In genomic region chr3:119395923-119396358, GRCh38 we compare ENCODE assay signal across 13 cellular contexts.
DNase-seq lines count a peak whose midpoint lies in the region; ATAC-seq, FAIRE-seq and TF ChIP-seq lines count a peak whose summit lies in the region.
"Had no signal": no experiment of that assay in that cellular context is flagged by ENCODE, and none has a peak within 500 bp of the region (broad histone marks: within the 10 kb centered on the region; RNA-seq: fewer than 3 reads in every experiment).

No MANE protein-coding gene starts in this region.

- DNase-seq in GM23338 (ENCODE audit: low spot score): no peak
- no peak for DNase-seq in HepG2 (ENCODE audit: low spot score)
- DNase-seq in erythroblast (lab: John Stamatoyannopoulos, UW): no peak
- no peak for DNase-seq in mucosa of gallbladder (ENCODE audit: low spot score)
- no peak for DNase-seq in ascending aorta (ENCODE audit: low spot score in 2 of 2)
- DNase-seq: adrenal gland; NCI-H2029; stimulated activated CD4-positive, alpha-beta T cell treated with anti-CD3 and anti-CD28 coated beads, Interleukin-12 subunit alpha, Interleukin-12 subunit beta, amount 100 ng/mL, for 4 hours; stomach had no signal

- no TSS peak for BruUV-seq in HepG2 (replicated peaks; lab: Mats Ljungman, UMichigan)

- no peaks in the 10 kb centered on the region; the same call in 2 of the 3 replicates for H3K36me3 Mint-ChIP-seq in GM23338 (ENCODE audit: low read depth)

- H2AFZ ChIP-seq in GM23338: no peak overlapping the region
- no peak overlapping the region for H2AFZ ChIP-seq in HepG2 (ENCODE audit: low read length)

- peaks cover 29% of the 10 kb centered on the region for H3K4me1 Mint-ChIP-seq in GM23338

- H3K27ac Mint-ChIP-seq in GM23338: no peak overlapping the region

- TF ChIP-seq EP300 in HepG2 (IDR thresholded peaks at IDR 0.05; ENCODE audit: low read depth in 2 of 2, low read length in 2 of 2) (no peak), HepG2 (CRISPR knock-in tag; IDR thresholded peaks at IDR 0.05; ENCODE audit: borderline replicate concordance) (no peak)

- H3K79me2 ChIP-seq in GM23338 (replicated peaks; ENCODE audit: insufficient read depth) (no peaks in the 10 kb centered on the region), HepG2 (ENCODE audit: insufficient read depth, low read length) (no peaks in the 10 kb centered on the region)

- peaks cover 6% of the 10 kb centered on the region for H3K27me3 Mint-ChIP-seq in GM23338 (ENCODE audit: insufficient read depth, low read depth, poor library complexity)

- intact Hi-C loops in HepG2 (cut with micrococcal nuclease; ENCODE audit: unreplicated experiment) (no loop called here), ascending aorta (cut with DNase I) (no loop called here)

- no peak overlapping the region for H3K9ac ChIP-seq in BLaER1 treated with 17β-estradiol and CSF1 and Interleukin-3, amounts not matched to agents 10 nM and 100 nM
- H3K9ac ChIP-seq in HepG2 (ENCODE audit: insufficient read depth, low read depth, low read length): no peak overlapping the region

- H3K9me3 Mint-ChIP-seq in GM23338: no peaks in the 10 kb centered on the region

- no peak for TF ChIP-seq POLR2A in HepG2 (IDR thresholded peaks at IDR 0.05; ENCODE audit: insufficient read depth in 1 of 2, low read depth in 2 of 2, low read length in 2 of 2)
- TF ChIP-seq POLR2A in erythroblast (IDR thresholded peaks at IDR 0.05; ENCODE audit: low read length): no peak

- peak overlapping the region in 7 of 11 experiments; percentile 1 to 31 (median 6); a peak in 6 of 22 replicates for H3K4me2 ChIP-seq in BLaER1 treated with 17β-estradiol and CSF1 and Interleukin-3, amounts not matched to agents 10 nM and 100 nM
- H3K4me2 ChIP-seq in GM23338 (peak overlapping the region; percentile 60), HepG2 (ENCODE audit: low read depth, low read length) (no peak overlapping the region)

- no peaks in the 10 kb centered on the region for H3F3A ChIP-seq in GM23338 (replicated peaks; ENCODE audit: low read depth)

- POLR2A ChIA-PET in HepG2 (lab: Yijun Ruan, JAX): no interaction called here

- no peak overlapping the region for H3K4me3 Mint-ChIP-seq in GM23338

- in situ Hi-C loops in HepG2 (cut with HindIII; ENCODE audit: extremely low pct_ligation_motif_present, low pct_unique_long_range_greater_than_20kb): no loop called here

- H3K4me1 ChIP-seq in BLaER1 treated with 17β-estradiol and CSF1 and Interleukin-3, amounts not matched to agents 10 nM and 100 nM: peaks cover 0 to 9% (median 5%) of the 10 kb centered on the region in 10 experiments; a peak in 4 of 20 replicates
- H3K4me1 ChIP-seq in GM23338 (ENCODE audit: insufficient read depth) (peaks cover 26% of the 10 kb centered on the region), HepG2 (ENCODE audit: insufficient read depth, low read length) (no peaks in the 10 kb centered on the region), ascending aorta (no peaks in the 10 kb centered on the region)
- H3K4me1 ChIP-seq: adrenal gland, stomach had no signal

- peak; percentile 71 for ATAC-seq in GM18907 (IDR thresholded peaks at IDR 0.05; ENCODE audit: unreplicated experiment)
- no peak for ATAC-seq in GM23338
- peak; percentile 69 for ATAC-seq in HG03354 (IDR thresholded peaks at IDR 0.05; ENCODE audit: poor library complexity, severe bottlenecking, unreplicated experiment)
- no peak for ATAC-seq in HepG2

- no peaks in the 10 kb centered on the region for H4K20me1 ChIP-seq in BLaER1 treated with 17β-estradiol and CSF1 and Interleukin-3, amounts not matched to agents 10 nM and 100 nM
- H4K20me1 ChIP-seq in GM23338 (replicated peaks; ENCODE audit: insufficient read depth) (no peaks in the 10 kb centered on the region), HepG2 (ENCODE audit: insufficient read depth, low read length) (no peaks in the 10 kb centered on the region)

- H3K9me2 ChIP-seq in GM23338 (ENCODE audit: insufficient read depth): no peaks in the 10 kb centered on the region

- no peak for TF ChIP-seq CTCF in GM23338 (conservative IDR thresholded peaks at IDR 0.05; ENCODE audit: low read depth in 2 of 2)
- no peak for TF ChIP-seq CTCF in HepG2 (CRISPR knock-in tag; IDR thresholded peaks at IDR 0.05)
- no peak for TF ChIP-seq CTCF in ascending aorta (IDR thresholded peaks at IDR 0.05)

- H3K36me3 ChIP-seq in BLaER1 treated with 17β-estradiol and CSF1 and Interleukin-3, amounts not matched to agents 10 nM and 100 nM: peaks cover 0 to 99% (median 0%) of the 10 kb centered on the region in 11 experiments; a peak in 7 of 22 replicates
- no peaks in the 10 kb centered on the region for H3K36me3 ChIP-seq in GM23338 (ENCODE audit: insufficient read depth)
- no peaks in the 10 kb centered on the region for H3K36me3 ChIP-seq in HepG2 (replicated peaks in 1 of 2; ENCODE audit: control insufficient read depth in 1 of 2, insufficient read depth in 2 of 2, low read length in 2 of 2)
- H3K36me3 ChIP-seq in ascending aorta: peaks cover 22 to 70% of the 10 kb centered on the region in 2 donors

- no peak overlapping the region for H3K4me3 ChIP-seq in BLaER1 treated with 17β-estradiol and CSF1 and Interleukin-3, amounts not matched to agents 10 nM and 100 nM
- no peak overlapping the region for H3K4me3 ChIP-seq in GM23338
- no peak overlapping the region for H3K4me3 ChIP-seq in HepG2 (replicated peaks in 1 of 3; ENCODE audit: insufficient read depth in 1 of 3, low read depth in 2 of 3, low read length in 3 of 3)
- no peak overlapping the region for H3K4me3 ChIP-seq in ascending aorta
- H3K4me3 ChIP-seq: adrenal gland, stomach had no signal

- CTCF ChIA-PET in HepG2 (lab: Yijun Ruan, JAX; ENCODE audit: low intra/inter-chr PET ratio, low total read pairs): no interaction called here

- no peak for FAIRE-seq in HepG2 (lab: Jason Lieb, UNC)
- FAIRE-seq: endometrium had no signal

- no peaks in the 10 kb centered on the region for H3K27me3 ChIP-seq in BLaER1 treated with 17β-estradiol and CSF1 and Interleukin-3, amounts not matched to agents 10 nM and 100 nM
- no peaks in the 10 kb centered on the region for H3K27me3 ChIP-seq in GM23338 (ENCODE audit: insufficient read depth)
- no peaks in the 10 kb centered on the region for H3K27me3 ChIP-seq in HepG2 (ENCODE audit: control insufficient read depth in 1 of 2, insufficient read depth in 2 of 2, low read length in 2 of 2)
- no peaks in the 10 kb centered on the region for H3K27me3 ChIP-seq in ascending aorta
- H3K27me3 ChIP-seq: adrenal gland, stomach had no signal

- H3K27ac ChIP-seq in BLaER1 treated with 17β-estradiol and CSF1 and Interleukin-3, amounts not matched to agents 10 nM and 100 nM: no peak overlapping the region
- H3K27ac ChIP-seq in GM23338 (ENCODE audit: low read depth) (peak overlapping the region; percentile 16; the same call in 1 of the 2 replicates), HepG2 (ENCODE audit: extremely low read length, insufficient read depth, low read length) (no peak overlapping the region), ascending aorta (no peak overlapping the region)
- H3K27ac ChIP-seq: adrenal gland, stomach had no signal

- WGBS in HepG2 (ENCODE audit: low lambda C conversion rate): 28% methylated on average over 1 of the region's 2 CpGs

- H3K9me3 ChIP-seq in BLaER1 treated with 17β-estradiol and CSF1 and Interleukin-3, amounts not matched to agents 10 nM and 100 nM (replicated peaks in 1 of 11): no peaks in the 10 kb centered on the region; a peak in 1 of 22 replicates
- no peaks in the 10 kb centered on the region for H3K9me3 ChIP-seq in HepG2 (ENCODE audit: low read length)
- no peaks in the 10 kb centered on the region for H3K9me3 ChIP-seq in ascending aorta
- H3K9me3 ChIP-seq: adrenal gland, stomach had no signal

- TF ChIP-seq RAD21 in HepG2 (CRISPR knock-in tag; IDR thresholded peaks at IDR 0.05): no peak

TF ChIP-seq in GM23338, 12 proteins besides CTCF, POLR2A, EP300 and RAD21:
- TF ChIP-seq POLR2AphosphoS5 (IDR thresholded peaks at IDR 0.05; ENCODE audit: low read depth) (no peak), EZH2 (IDR thresholded peaks at IDR 0.05; ENCODE audit: low read depth, unreplicated experiment) (no peak), STAT1 (IDR thresholded peaks at IDR 0.05; ENCODE audit: unreplicated experiment) (no peak), NANOG (IDR thresholded peaks at IDR 0.05; ENCODE audit: borderline replicate concordance) (no peak)

TF ChIP-seq in HepG2, 621 proteins besides CTCF, POLR2A, EP300 and RAD21 (continues in another document):
- TF ChIP-seq ZNF12 (CRISPR knock-in tag; IDR thresholded peaks at IDR 0.05): no peak
- no peak for TF ChIP-seq ZNF7 (CRISPR knock-in tag; IDR thresholded peaks at IDR 0.05)
- TF ChIP-seq CHD2 (IDR thresholded peaks at IDR 0.05; ENCODE audit: low read depth, low read length): no peak
- TF ChIP-seq XRCC5 (optimal IDR thresholded peaks at IDR 0.05; ENCODE audit: low read length): no peak
- TF ChIP-seq BCLAF1 (IDR thresholded peaks at IDR 0.05): no peak
- no peak for TF ChIP-seq ZMYM2 (CRISPR knock-in tag; IDR thresholded peaks at IDR 0.05)

Comparison
In these comparisons a context has a peak if more than half of its experiments do, and no peak if none do; other contexts are left out.
1. ATAC-seq: peak in GM18907 (single experiment) and HG03354 (single experiment); none in GM23338 (single experiment) and HepG2 (single experiment).